1 cellular context compared by ENCODE assay signal in genomic region chr7:112083776-112084175, GRCh38.
TF ChIP-seq lines count a peak whose summit lies in the region.

No MANE protein-coding gene starts in this region.

TF ChIP-seq in GM12878, 131 proteins besides CTCF, POLR2A, EP300 and RAD21 (continued from another document):
- TF ChIP-seq ZBTB11 (CRISPR knock-in tag; IDR thresholded peaks at IDR 0.05) = no peak
- TF ChIP-seq KLF5 (IDR thresholded peaks at IDR 0.05; ENCODE audit: partially characterized antibody) = no peak
- no peak for TF ChIP-seq IRF5 (IDR thresholded peaks at IDR 0.05; ENCODE audit: borderline replicate concordance)
- TF ChIP-seq KDM1A (IDR thresholded peaks at IDR 0.05; ENCODE audit: borderline replicate concordance) = no peak
- TF ChIP-seq POLR2AphosphoS5 (IDR thresholded peaks at IDR 0.05; ENCODE audit: low read length) = no peak
- no peak for TF ChIP-seq ZNF217 (IDR thresholded peaks at IDR 0.05)
- TF ChIP-seq MTA2 (IDR thresholded peaks at IDR 0.05; ENCODE audit: low read depth) = no peak
- TF ChIP-seq IRF4 (IDR thresholded peaks at IDR 0.05; ENCODE audit: low read depth, low read length) = no peak
- no peak for TF ChIP-seq ZNF384 (IDR thresholded peaks at IDR 0.05; ENCODE audit: borderline replicate concordance, low read depth, low read length)
- TF ChIP-seq FOXM1 (IDR thresholded peaks at IDR 0.05; ENCODE audit: low read depth, low read length) = no peak
TF ChIP-seq in GM12878: peak in this region for 0.
